Comparison of ENCODE assay signal across 14 cellular contexts in genomic region chr19:36986601-36987000, GRCh38.
"Had no signal": no experiment of that assay in that cellular context is flagged by ENCODE, and none has a peak within 500 bp of the region (broad histone marks: within the 10 kb centered on the region; RNA-seq: fewer than 3 reads in every experiment).

No MANE protein-coding gene starts in this region.

- H3K4me3 ChIP-seq: breast epithelium, esophagus squamous epithelium, upper lobe of right lung had no signal

- H3K9me3 ChIP-seq: upper lobe of right lung had no signal

- DNase-seq: activated CD4-positive, alpha-beta T cell treated with anti-CD3 and anti-CD28 coated beads for 48 hours; activated CD8-positive, alpha-beta memory T cell treated with anti-CD3 and anti-CD28 coated beads, Interleukin-2, amount 50 U/mL, for 48 hours; activated CD8-positive, alpha-beta T cell treated with anti-CD3 and anti-CD28 coated beads, Interleukin-2, amount 10 ng/mL, durations not matched to agents 7 days and 5 days; activated naive CD4-positive, alpha-beta T cell; aorta; esophagus squamous epithelium; foreskin fibroblast; glutamatergic neuron; left colon; stimulated activated CD4-positive, alpha-beta T cell treated with anti-CD3 and anti-CD28 coated beads, Interleukin-4, amount 100 ng/mL, for 1 hour; upper lobe of right lung had no signal

- H3K4me1 ChIP-seq: breast epithelium, esophagus squamous epithelium, upper lobe of right lung had no signal

- H3K27ac ChIP-seq: breast epithelium, esophagus squamous epithelium, upper lobe of right lung had no signal

- H3K36me3 ChIP-seq: upper lobe of right lung had no signal

- H3K27me3 ChIP-seq: breast epithelium, esophagus squamous epithelium, upper lobe of right lung had no signal

- ATAC-seq: activated CD8-positive, alpha-beta T cell treated with anti-CD3 and anti-CD28 coated beads, Interleukin-2, amount 10 ng/mL, durations not matched to agents 7 days and 5 days; left colon; natural killer cell treated with Interleukin-12 subunit alpha and Interleukin-12 subunit beta and Interleukin-15 and Interleukin-18, amount 100 ng/mL, for 72 hours; upper lobe of right lung; WTC11 had no signal
